8 cellular contexts compared by ENCODE assay signal in the genomic region with DNA sequence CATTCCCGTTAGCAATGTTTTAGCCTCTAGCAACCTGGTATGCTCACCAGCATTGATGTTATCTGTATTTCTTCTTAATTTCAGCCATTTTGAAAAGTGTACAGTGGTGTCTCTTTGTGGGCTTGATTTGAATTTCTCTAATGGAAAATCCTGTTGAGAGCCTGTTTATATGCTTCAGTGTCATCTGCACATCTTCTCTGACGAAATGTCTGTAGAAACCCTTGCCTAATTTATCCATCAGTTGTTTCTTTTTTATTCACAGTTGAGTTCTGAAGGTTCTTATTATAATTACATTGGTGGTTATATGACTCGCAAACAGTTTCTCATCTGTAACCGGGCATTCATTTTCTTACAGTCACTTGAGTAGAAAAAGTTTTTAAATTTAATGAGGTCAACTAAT.
DNase-seq lines count a peak whose midpoint lies in the region; ATAC-seq, FAIRE-seq and TF ChIP-seq lines count a peak whose summit lies in the region.
"Not testable (repeated sequence)": the region's sequence is repeated elsewhere in the genome, so short reads cannot be mapped to it uniquely, and the experiment has no call there.

No MANE protein-coding gene starts in this region.

- DNase-seq in NAMALWA (ENCODE audit: low spot score) = peak; percentile 49
- not testable (repeated sequence) for DNase-seq in activated CD4-positive, alpha-beta T cell treated with anti-CD3 and anti-CD28 coated beads for 36 hours; activated T-cell treated with anti-CD3 and anti-CD28 coated beads, Interleukin-2, amount 50 U/mL, for 24 hours; activated naive CD8-positive, alpha-beta T cell treated with anti-CD3 and anti-CD28 coated beads for 36 hours; stimulated activated effector memory CD8-positive, alpha-beta T cell treated with anti-CD3 and anti-CD28 coated beads, Interleukin-12 subunit alpha, Interleukin-12 subunit beta, amount 100 ng/mL, for 72 hours (ENCODE audit: low spot score in 2 of 2)

- H3K4me1 ChIP-seq in DOHH2 (ENCODE audit: control insufficient read depth, low read length) = peaks cover 40% of the 10 kb centered on the region

- not testable (repeated sequence) for H3K36me3 Mint-ChIP-seq in activated CD4-positive, alpha-beta T cell treated with anti-CD3 and anti-CD28 coated beads for 36 hours (ENCODE audit: low read depth); activated T-cell treated with anti-CD3 and anti-CD28 coated beads, Interleukin-2, amount 50 U/mL, for 24 hours (ENCODE audit: low read depth); activated naive CD8-positive, alpha-beta T cell treated with anti-CD3 and anti-CD28 coated beads for 36 hours; stimulated activated effector memory CD8-positive, alpha-beta T cell treated with anti-CD3 and anti-CD28 coated beads, Interleukin-12 subunit alpha, Interleukin-12 subunit beta, amount 100 ng/mL, for 72 hours

- peak; percentile 72 for FAIRE-seq in colon (lab: Jason Lieb, UNC)

- H3K4me1 Mint-ChIP-seq in activated CD4-positive, alpha-beta T cell treated with anti-CD3 and anti-CD28 coated beads for 36 hours = peaks cover 44% of the 10 kb centered on the region
- H3K4me1 Mint-ChIP-seq in activated T-cell treated with anti-CD3 and anti-CD28 coated beads, Interleukin-2, amount 50 U/mL, for 24 hours (ENCODE audit: low read depth) = peaks cover 42% of the 10 kb centered on the region
- H3K4me1 Mint-ChIP-seq in activated naive CD8-positive, alpha-beta T cell treated with anti-CD3 and anti-CD28 coated beads for 36 hours = peaks cover 20% of the 10 kb centered on the region
- peaks cover 59% of the 10 kb centered on the region for H3K4me1 Mint-ChIP-seq in stimulated activated effector memory CD8-positive, alpha-beta T cell treated with anti-CD3 and anti-CD28 coated beads, Interleukin-12 subunit alpha, Interleukin-12 subunit beta, amount 100 ng/mL, for 72 hours

- ATAC-seq in GM19035 (IDR thresholded peaks at IDR 0.05; ENCODE audit: unreplicated experiment) = peak; percentile 11
- ATAC-seq in activated CD4-positive, alpha-beta T cell treated with anti-CD3 and anti-CD28 coated beads for 36 hours = peak; percentile 31
- peak; percentile 44 for ATAC-seq in stimulated activated effector memory CD8-positive, alpha-beta T cell treated with anti-CD3 and anti-CD28 coated beads, Interleukin-12 subunit alpha, Interleukin-12 subunit beta, amount 100 ng/mL, for 72 hours

- not testable (repeated sequence) for H3K79me2 ChIP-seq in DOHH2 (ENCODE audit: control insufficient read depth, low read length)

- not testable (repeated sequence) for H3K27me3 Mint-ChIP-seq in activated CD4-positive, alpha-beta T cell treated with anti-CD3 and anti-CD28 coated beads for 36 hours; activated T-cell treated with anti-CD3 and anti-CD28 coated beads, Interleukin-2, amount 50 U/mL, for 24 hours; activated naive CD8-positive, alpha-beta T cell treated with anti-CD3 and anti-CD28 coated beads for 36 hours

- POLR2A ChIA-PET in activated CD4-positive, alpha-beta T cell treated with anti-CD3 and anti-CD28 coated beads for 36 hours (lab: Charles Lee) = not testable (repeated sequence)

- not testable (repeated sequence) for H3K4me3 ChIP-seq in DOHH2 (ENCODE audit: low read length)

- H3K9me3 ChIP-seq in DOHH2 (ENCODE audit: control insufficient read depth, insufficient read depth, low read length) = not testable (repeated sequence)

- intact Hi-C loops in activated CD4-positive, alpha-beta T cell treated with anti-CD3 and anti-CD28 coated beads for 36 hours (cut with DNase I, micrococcal nuclease) = loop anchor here (1.0 to 10.0 kb wide), 2 partner anchors 46 to 53 kb away; no protein-coding TSS in a partner anchor

- H4K20me1 ChIP-seq in DOHH2 (ENCODE audit: control insufficient read depth, insufficient read depth, low read depth, low read length) = not testable (repeated sequence)

- H3K36me3 ChIP-seq in DOHH2 (ENCODE audit: control insufficient read depth, low read length) = not testable (repeated sequence)

- H3K27ac ChIP-seq in DOHH2 (ENCODE audit: low read depth, low read length) = peak overlapping the region; percentile 75

- CTCF ChIA-PET in activated CD4-positive, alpha-beta T cell treated with anti-CD3 and anti-CD28 coated beads for 36 hours (lab: Charles Lee) = not testable (repeated sequence)

- H3K9me3 Mint-ChIP-seq in activated CD4-positive, alpha-beta T cell treated with anti-CD3 and anti-CD28 coated beads for 36 hours (ENCODE audit: low read depth); activated T-cell treated with anti-CD3 and anti-CD28 coated beads, Interleukin-2, amount 50 U/mL, for 24 hours; activated naive CD8-positive, alpha-beta T cell treated with anti-CD3 and anti-CD28 coated beads for 36 hours; stimulated activated effector memory CD8-positive, alpha-beta T cell treated with anti-CD3 and anti-CD28 coated beads, Interleukin-12 subunit alpha, Interleukin-12 subunit beta, amount 100 ng/mL, for 72 hours: not testable (repeated sequence)

- not testable (repeated sequence) for H3K4me3 Mint-ChIP-seq in activated CD4-positive, alpha-beta T cell treated with anti-CD3 and anti-CD28 coated beads for 36 hours; activated T-cell treated with anti-CD3 and anti-CD28 coated beads, Interleukin-2, amount 50 U/mL, for 24 hours; activated naive CD8-positive, alpha-beta T cell treated with anti-CD3 and anti-CD28 coated beads for 36 hours; stimulated activated effector memory CD8-positive, alpha-beta T cell treated with anti-CD3 and anti-CD28 coated beads, Interleukin-12 subunit alpha, Interleukin-12 subunit beta, amount 100 ng/mL, for 72 hours

- not testable (repeated sequence) for H3K4me2 ChIP-seq in DOHH2 (ENCODE audit: low read length)

- H3K27me3 ChIP-seq in DOHH2 (ENCODE audit: control insufficient read depth, low read length) = not testable (repeated sequence)

- not testable (repeated sequence) for H3F3A ChIP-seq in DOHH2 (ENCODE audit: control insufficient read depth, insufficient read depth)

- not testable (repeated sequence) for TF ChIP-seq CTCF in DOHH2 (IDR thresholded peaks at IDR 0.05; ENCODE audit: low read depth, low read length, poor library complexity, severe bottlenecking)

- not testable (repeated sequence) for H3K9me2 ChIP-seq in DOHH2 (replicated peaks; ENCODE audit: control insufficient read depth, low read length)

- peak overlapping the region; percentile 51 for H3K27ac Mint-ChIP-seq in activated CD4-positive, alpha-beta T cell treated with anti-CD3 and anti-CD28 coated beads for 36 hours
- peak overlapping the region; percentile 80 for H3K27ac Mint-ChIP-seq in activated T-cell treated with anti-CD3 and anti-CD28 coated beads, Interleukin-2, amount 50 U/mL, for 24 hours
- H3K27ac Mint-ChIP-seq in activated naive CD8-positive, alpha-beta T cell treated with anti-CD3 and anti-CD28 coated beads for 36 hours = peak overlapping the region; percentile 8
- H3K27ac Mint-ChIP-seq in stimulated activated effector memory CD8-positive, alpha-beta T cell treated with anti-CD3 and anti-CD28 coated beads, Interleukin-12 subunit alpha, Interleukin-12 subunit beta, amount 100 ng/mL, for 72 hours = peak overlapping the region; percentile 67

Comparison
In these comparisons a context has a peak if more than half of its experiments do, and no peak if none do; other contexts are left out.
1. H3K27ac Mint-ChIP-seq: peak in every context shown above with its lines; median percentile 80 in activated T-cell treated with anti-CD3 and anti-CD28 coated beads, Interleukin-2, amount 50 U/mL, for 24 hours; 67 in stimulated activated effector memory CD8-positive, alpha-beta T cell treated with anti-CD3 and anti-CD28 coated beads, Interleukin-12 subunit alpha, Interleukin-12 subunit beta, amount 100 ng/mL, for 72 hours; 51 in activated CD4-positive, alpha-beta T cell treated with anti-CD3 and anti-CD28 coated beads for 36 hours; 8 in activated naive CD8-positive, alpha-beta T cell treated with anti-CD3 and anti-CD28 coated beads for 36 hours.